Comparison of ENCODE assay signal across 8 cellular contexts in genomic region chr1:77218477-77219165, GRCh38. TPM values are rescaled to one million over a fixed set of nuclear protein-coding genes. Genes with fewer than 3 reads are reported as not detected.
A peak's percentile ranks its signal among the peaks of the same experiment; 100 is the strongest.
DNase-seq lines count a peak whose midpoint lies in the region; ATAC-seq, FAIRE-seq and TF ChIP-seq lines count a peak whose summit lies in the region.

No MANE protein-coding gene starts in this region.

- no peaks in the 10 kb centered on the region for H3K9me3 ChIP-seq in A549
- H3K9me3 ChIP-seq in PC-9 (ENCODE audit: insufficient read depth, low read depth), result no peaks in the 10 kb centered on the region
- H3K9me3 ChIP-seq in mucosa of stomach (ENCODE audit: control insufficient read depth, low read length), result no peaks in the 10 kb centered on the region

- no peaks in the 10 kb centered on the region for H3K9me3 Mint-ChIP-seq in effector memory CD8-positive, alpha-beta T cell

- H3K9me2 ChIP-seq in PC-9 (ENCODE audit: insufficient read depth), result no peaks in the 10 kb centered on the region

- no peaks in the 10 kb centered on the region for H3K27me3 Mint-ChIP-seq in effector memory CD8-positive, alpha-beta T cell

- CTCF ChIA-PET in A549 (lab: Yijun Ruan, JAX), result interaction anchor here (0.6 kb wide), 1 partner anchor 13 kb away, joined by 3 read pairs; no protein-coding TSS in a partner anchor
- CTCF ChIA-PET in PC-9 (lab: Charles Lee), result no interaction called here

- peak; percentile 69 to 78; a peak in 5 of 6 replicates for ATAC-seq in A549
- ATAC-seq in GM18519 (IDR thresholded peaks at IDR 0.05; ENCODE audit: low FRiP score, unreplicated experiment), result peak; percentile 21
- peak; percentile 36 for ATAC-seq in HG03039 (IDR thresholded peaks at IDR 0.05; ENCODE audit: unreplicated experiment)
- ATAC-seq in effector memory CD8-positive, alpha-beta T cell (replicated peaks), result peak; percentile 45

- peaks cover 28% of the 10 kb centered on the region for H3K79me2 ChIP-seq in PC-9 (ENCODE audit: low read depth)

- POLR2A ChIA-PET in A549 (lab: Yijun Ruan, JAX) (interaction anchor here (1.7 kb wide), 1 partner anchor 63 kb away, joined by 4 read pairs; the partner anchor contains the start of gene AK5), PC-9 (lab: Charles Lee; ENCODE audit: unreplicated experiment) (no interaction called here)

- peaks cover 10% of the 10 kb centered on the region for H3K36me3 Mint-ChIP-seq in effector memory CD8-positive, alpha-beta T cell (ENCODE audit: insufficient read depth)

- TSS peak; percentile 68 for BruUV-seq in PC-9 (replicated peaks; lab: Mats Ljungman, UMichigan)

- peak overlapping the region; percentile 91 for H3K4me2 ChIP-seq in A549
- H3K4me2 ChIP-seq in PC-9, result peak overlapping the region; percentile 85

- no peaks in the 10 kb centered on the region for H3K27me3 ChIP-seq in PC-9 (ENCODE audit: insufficient read depth, low read depth)
- H3K27me3 ChIP-seq in mucosa of stomach (ENCODE audit: control insufficient read depth, insufficient read depth, low read length), result no peaks in the 10 kb centered on the region

- H3K36me3 ChIP-seq in PC-9 (ENCODE audit: low read depth) (no peaks in the 10 kb centered on the region), mucosa of stomach (ENCODE audit: control insufficient read depth, insufficient read depth, low read length) (no peaks in the 10 kb centered on the region)

- no peak for TF ChIP-seq RAD21 in A549 (conservative IDR thresholded peaks at IDR 0.05 in 1 of 2, IDR thresholded peaks at IDR 0.05 in 1 of 2)

- peaks cover 5% of the 10 kb centered on the region; the same call in 1 of the 2 replicates for H3F3A ChIP-seq in PC-9 (ENCODE audit: insufficient read depth, low read depth)

- no peak for TF ChIP-seq POLR2A in A549 (IDR thresholded peaks at IDR 0.05; ENCODE audit: low read length)

- H3K27ac Mint-ChIP-seq in effector memory CD8-positive, alpha-beta T cell, result peak overlapping the region; percentile 91 to 92

- H3K27ac ChIP-seq in A549 (peak overlapping the region; percentile 83 to 88), PC-9 (peak overlapping the region; percentile 62)

- no peak for TF ChIP-seq EP300 in A549 (IDR thresholded peaks at IDR 0.05)

- H3K9ac ChIP-seq in mucosa of stomach (ENCODE audit: low read length), result peak overlapping the region; percentile 97

- FAIRE-seq in A549 (lab: Jason Lieb, UNC), result no peak

- intact Hi-C loops in PC-9 (cut with micrococcal nuclease; ENCODE audit: unreplicated experiment), result no loop called here

- TF ChIP-seq CTCF in A549 (IDR thresholded peaks at IDR 0.05) (no peak), PC-9 (conservative IDR thresholded peaks at IDR 0.05) (no peak)

- H3K4me1 ChIP-seq in A549 (peaks cover 9% of the 10 kb centered on the region; the same call in 1 of the 3 replicates), PC-9 (replicated peaks; ENCODE audit: insufficient read depth) (peaks cover 18% of the 10 kb centered on the region), mucosa of stomach (ENCODE audit: control insufficient read depth, insufficient read depth, low read length) (peaks cover 6% of the 10 kb centered on the region)

- H3K4me1 Mint-ChIP-seq in effector memory CD8-positive, alpha-beta T cell (ENCODE audit: low read depth in 2 of 2), result peaks cover 26 to 45% of the 10 kb centered on the region in 2 donors

- DNase-seq in A549 (ENCODE audit: low read depth in 1 of 2, low spot score in 1 of 2) (no peak), PC-9 (no peak), GM19238 (ENCODE audit: insufficient read length, low spot score) (no peak), cortex of kidney (lab: John Stamatoyannopoulos, UW) (no peak)
- DNase-seq in effector memory CD8-positive, alpha-beta T cell, result peak in 1 of 3 experiments; percentile 3

- WGBS in A549 (ENCODE audit: missing lambda C conversion rate), result 2% methylated on average over 12 of the region's 12 CpGs

- no peaks in the 10 kb centered on the region for H4K20me1 ChIP-seq in PC-9 (ENCODE audit: insufficient read depth)

- H3K4me3 Mint-ChIP-seq in effector memory CD8-positive, alpha-beta T cell, result peak overlapping the region; percentile 93 to 96

- H2AFZ ChIP-seq in PC-9, result peak overlapping the region; percentile 100

- peak overlapping the region; percentile 70 for H3K4me3 ChIP-seq in A549
- peak overlapping the region; percentile 86 for H3K4me3 ChIP-seq in PC-9
- peak overlapping the region; percentile 99 for H3K4me3 ChIP-seq in mucosa of stomach (ENCODE audit: low read length)

TF ChIP-seq in A549, 52 proteins besides CTCF, POLR2A, EP300 and RAD21:
- no peak for TF ChIP-seq REST (IDR thresholded peaks at IDR 0.05)
- TF ChIP-seq, protein P1, sequence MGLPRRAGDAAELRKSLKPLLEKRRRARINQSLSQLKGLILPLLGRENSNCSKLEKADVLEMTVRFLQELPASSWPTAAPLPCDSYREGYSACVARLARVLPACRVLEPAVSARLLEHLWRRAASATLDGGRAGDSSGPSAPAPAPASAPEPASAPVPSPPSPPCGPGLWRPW (IDR thresholded peaks at IDR 0.05), result no peak
- no peak for TF ChIP-seq GATA3 (IDR thresholded peaks at IDR 0.05; ENCODE audit: borderline replicate concordance)
- TF ChIP-seq FOSB (CRISPR knock-in tag; IDR thresholded peaks at IDR 0.05), result no peak
- TF ChIP-seq BHLHE40 (IDR thresholded peaks at IDR 0.05; ENCODE audit: low read depth, low read length), result no peak
- TF ChIP-seq, protein P2, sequence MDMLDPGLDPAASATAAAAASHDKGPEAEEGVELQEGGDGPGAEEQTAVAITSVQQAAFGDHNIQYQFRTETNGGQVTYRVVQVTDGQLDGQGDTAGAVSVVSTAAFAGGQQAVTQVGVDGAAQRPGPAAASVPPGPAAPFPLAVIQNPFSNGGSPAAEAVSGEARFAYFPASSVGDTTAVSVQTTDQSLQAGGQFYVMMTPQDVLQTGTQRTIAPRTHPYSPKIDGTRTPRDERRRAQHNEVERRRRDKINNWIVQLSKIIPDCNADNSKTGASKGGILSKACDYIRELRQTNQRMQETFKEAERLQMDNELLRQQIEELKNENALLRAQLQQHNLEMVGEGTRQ (IDR thresholded peaks at IDR 0.05), result no peak
- TF ChIP-seq NFE2L2 (conservative IDR thresholded peaks at IDR 0.05; ENCODE audit: low read length), result no peak
- no peak for TF ChIP-seq RNF2 (IDR thresholded peaks at IDR 0.05; ENCODE audit: borderline replicate concordance, low read depth)
- no peak for TF ChIP-seq E2F6 (IDR thresholded peaks at IDR 0.05; ENCODE audit: borderline replicate concordance, low read depth)
- TF ChIP-seq ZNF302 (CRISPR knock-in tag; IDR thresholded peaks at IDR 0.05), result no peak
- no peak for TF ChIP-seq KDM1A (IDR thresholded peaks at IDR 0.05; ENCODE audit: low read depth)
- no peak for TF ChIP-seq TP53 (CRISPR knock-in tag; IDR thresholded peaks at IDR 0.05)
- TF ChIP-seq SMC3 (IDR thresholded peaks at IDR 0.05), result no peak
- TF ChIP-seq KDM5A (IDR thresholded peaks at IDR 0.05), result no peak
- TF ChIP-seq EHF (CRISPR knock-in tag; IDR thresholded peaks at IDR 0.05), result no peak
- TF ChIP-seq POLR2AphosphoS2 (conservative IDR thresholded peaks at IDR 0.05; ENCODE audit: low read length), result no peak

RNA-seq across cellular contexts. Expression of gene PIGK, which starts 0.6 kb away (rescaled TPM):
- 28.3 and 38.5 TPM in 2 replicates for polyA plus RNA-seq in A549 (2011; rRNA removed)
- polyA plus RNA-seq in A549 (2012; cell fraction: cytosol; rRNA removed), result 5.4 and 5.5 TPM in 2 replicates
- polyA plus RNA-seq in A549 (2012; cell fraction: nucleus; rRNA removed), result 5.2 and 6.9 TPM in 2 replicates
- 29.1 to 31.2 TPM (median 31.2 TPM) in 3 replicates for polyA plus RNA-seq in A549 (2017; fragmentation: RNase III; extraction: RNeasy Plus Mini Kit Qiagen cat#74134 plus additional on column Dnase treatment)
- polyA minus RNA-seq in A549 (2011; rRNA and poly(A)+ RNA removed), result 9.4 and 14.4 TPM in 2 replicates
- total RNA-seq in PC-9 (2021), result 15.7 and 21.5 TPM in 2 replicates

Comparison
In these comparisons a context has a peak if more than half of its experiments do, and no peak if none do; other contexts are left out.
1. ATAC-seq: peak in every context shown above with its lines; median percentile 74 in A549; 45 in effector memory CD8-positive, alpha-beta T cell; 36 in HG03039; 21 in GM18519.